22 cellular contexts compared by ENCODE assay signal in the genomic region with DNA sequence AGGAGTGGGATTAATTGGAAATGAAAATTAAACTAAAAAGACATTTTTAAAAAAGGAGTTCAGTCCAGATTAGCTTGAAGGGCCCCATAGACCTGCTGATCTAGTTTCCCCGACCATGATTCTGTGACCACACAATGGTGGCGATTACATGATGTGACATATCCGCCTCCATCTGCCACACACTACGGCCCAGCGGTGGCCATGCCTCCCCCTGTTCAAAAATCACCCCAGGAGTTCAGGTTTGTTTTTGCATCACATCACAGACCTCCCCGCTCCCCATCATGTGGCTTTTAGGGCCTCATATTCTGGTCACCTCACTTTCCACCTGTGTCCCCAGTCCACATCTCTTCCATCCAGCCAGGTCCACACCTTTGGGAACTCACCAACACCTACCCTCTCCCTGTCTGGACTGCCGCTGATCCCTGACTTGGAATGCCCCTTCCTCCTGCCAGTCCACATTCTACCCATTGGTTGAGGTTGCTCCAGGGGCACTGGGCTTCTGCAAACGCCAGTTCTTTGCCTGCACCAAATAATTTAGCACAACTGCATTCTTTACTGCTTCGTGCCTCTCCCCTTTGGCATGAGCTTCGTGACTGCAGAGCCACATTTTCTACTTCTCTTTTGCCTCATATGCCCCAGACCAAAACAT. TPM values are rescaled to one million over a fixed set of nuclear protein-coding genes. Genes with fewer than 3 reads are reported as not detected.
A peak's percentile ranks its signal among the peaks of the same experiment; 100 is the strongest.
DNase-seq lines count a peak whose midpoint lies in the region; ATAC-seq and TF ChIP-seq lines count a peak whose summit lies in the region.
"Had no signal": no experiment of that assay in that cellular context is flagged by ENCODE, and none has a peak within 500 bp of the region (broad histone marks: within the 10 kb centered on the region; RNA-seq: fewer than 3 reads in every experiment).

No MANE protein-coding gene starts in this region.

- H3K4me3 Mint-ChIP-seq in activated naive CD4-positive, alpha-beta T cell treated with anti-CD3 and anti-CD28 coated beads, Interleukin-2, amount 50 U/mL, for 24 hours = peak overlapping the region; percentile 71
- H3K4me3 Mint-ChIP-seq in activated T-cell treated with anti-CD3 and anti-CD28 coated beads, Interleukin-2, amount 50 U/mL, for 72 hours = peak overlapping the region; percentile 40 to 59
- H3K4me3 Mint-ChIP-seq: stimulated activated memory B cell treated with anti-CD40 and anti-IgM and Interleukin-4, amounts not matched to agents 10 μg/mL and 1 μg/mL and 100 μg/mL, for 72 hours had no signal

- peaks cover 99% of the 10 kb centered on the region for H3K4me1 Mint-ChIP-seq in activated naive CD4-positive, alpha-beta T cell treated with anti-CD3 and anti-CD28 coated beads, Interleukin-2, amount 50 U/mL, for 24 hours
- H3K4me1 Mint-ChIP-seq in activated T-cell treated with anti-CD3 and anti-CD28 coated beads, Interleukin-2, amount 50 U/mL, for 72 hours (ENCODE audit: low read depth) = peaks cover 99% of the 10 kb centered on the region
- H3K4me1 Mint-ChIP-seq: stimulated activated memory B cell treated with anti-CD40 and anti-IgM and Interleukin-4, amounts not matched to agents 10 μg/mL and 1 μg/mL and 100 μg/mL, for 72 hours had no signal

- peak overlapping the region; percentile 96 for H3K27ac Mint-ChIP-seq in activated naive CD4-positive, alpha-beta T cell treated with anti-CD3 and anti-CD28 coated beads, Interleukin-2, amount 50 U/mL, for 24 hours
- peak overlapping the region; percentile 88 for H3K27ac Mint-ChIP-seq in activated T-cell treated with anti-CD3 and anti-CD28 coated beads, Interleukin-2, amount 50 U/mL, for 72 hours
- H3K27ac Mint-ChIP-seq: stimulated activated memory B cell treated with anti-CD40 and anti-IgM and Interleukin-4, amounts not matched to agents 10 μg/mL and 1 μg/mL and 100 μg/mL, for 72 hours had no signal

- H3K4me3 ChIP-seq in upper lobe of right lung = no peak overlapping the region
- H3K4me3 ChIP-seq: heart left ventricle, Peyer's patch, right atrium auricular region, SK-N-MC, tibial artery had no signal

- H3K27ac ChIP-seq in upper lobe of right lung = no peak overlapping the region
- H3K27ac ChIP-seq: heart left ventricle, HL-60, Peyer's patch, right atrium auricular region, SK-N-MC, tibial artery had no signal

- no peaks in the 10 kb centered on the region for H3K27me3 ChIP-seq in upper lobe of right lung
- H3K27me3 ChIP-seq: heart left ventricle, Peyer's patch, right atrium auricular region, tibial artery had no signal

- no peaks in the 10 kb centered on the region for H3K36me3 ChIP-seq in upper lobe of right lung
- H3K36me3 ChIP-seq: heart left ventricle, Peyer's patch, right atrium auricular region, tibial artery had no signal

- no peak for DNase-seq in activated naive CD4-positive, alpha-beta T cell (lab: John Stamatoyannopoulos, UW)
- DNase-seq in activated T-cell treated with anti-CD3 and anti-CD28 coated beads, Interleukin-2, amount 50 U/mL, for 72 hours = no peak
- DNase-seq in islet precursor cell (peak; percentile 43), upper lobe of right lung (peak; percentile 26), NCI-H187 treated with DMSO at 0.1 percent for 48 hours (lab: John Stamatoyannopoulos, UW) (no peak), NCI-H510A (lab: John Stamatoyannopoulos, UW) (no peak), NCI-H1694 (lab: John Stamatoyannopoulos, UW) (no peak)
- DNase-seq: activated effector memory CD4-positive, alpha-beta T cell treated with Interleukin-2 at 50 U/mL for 16 hours; DMS53; heart left ventricle; left ventricle myocardium superior; NCI-H187; NCI-H226; occipital lobe; tibial artery had no signal

- ATAC-seq in activated T-cell treated with anti-CD3 and anti-CD28 coated beads, Interleukin-2, amount 50 U/mL, for 72 hours (replicated peaks in 1 of 2) = peak; percentile 35 to 41
- ATAC-seq in upper lobe of right lung = no peak
- ATAC-seq: heart left ventricle; left ventricle myocardium superior; stimulated activated memory B cell treated with anti-CD40 and anti-IgM and Interleukin-4, amounts not matched to agents 10 μg/mL and 1 μg/mL and 100 μg/mL, for 72 hours had no signal

- intact Hi-C loops in upper lobe of right lung (cut with DNase I) = no loop called here

- H3K4me1 ChIP-seq in upper lobe of right lung = no peaks in the 10 kb centered on the region
- H3K4me1 ChIP-seq: heart left ventricle, Peyer's patch, right atrium auricular region, tibial artery had no signal

- H3K36me3 Mint-ChIP-seq in activated naive CD4-positive, alpha-beta T cell treated with anti-CD3 and anti-CD28 coated beads, Interleukin-2, amount 50 U/mL, for 24 hours = peaks cover 12% of the 10 kb centered on the region
- peaks cover 11 to 32% of the 10 kb centered on the region in 2 donors for H3K36me3 Mint-ChIP-seq in activated T-cell treated with anti-CD3 and anti-CD28 coated beads, Interleukin-2, amount 50 U/mL, for 72 hours (ENCODE audit: insufficient read depth in 2 of 2)
- H3K36me3 Mint-ChIP-seq: stimulated activated memory B cell treated with anti-CD40 and anti-IgM and Interleukin-4, amounts not matched to agents 10 μg/mL and 1 μg/mL and 100 μg/mL, for 72 hours had no signal

- H3K9me3 ChIP-seq in upper lobe of right lung = no peaks in the 10 kb centered on the region
- H3K9me3 ChIP-seq: Peyer's patch, tibial artery had no signal

- no peaks in the 10 kb centered on the region for H3K9me3 Mint-ChIP-seq in activated naive CD4-positive, alpha-beta T cell treated with anti-CD3 and anti-CD28 coated beads, Interleukin-2, amount 50 U/mL, for 24 hours
- H3K9me3 Mint-ChIP-seq in activated T-cell treated with anti-CD3 and anti-CD28 coated beads, Interleukin-2, amount 50 U/mL, for 72 hours = no peaks in the 10 kb centered on the region
- H3K9me3 Mint-ChIP-seq: stimulated activated memory B cell treated with anti-CD40 and anti-IgM and Interleukin-4, amounts not matched to agents 10 μg/mL and 1 μg/mL and 100 μg/mL, for 72 hours had no signal

- no peak for TF ChIP-seq CTCF in upper lobe of right lung (IDR thresholded peaks at IDR 0.05)

- H3K27me3 Mint-ChIP-seq in activated naive CD4-positive, alpha-beta T cell treated with anti-CD3 and anti-CD28 coated beads, Interleukin-2, amount 50 U/mL, for 24 hours = no peaks in the 10 kb centered on the region
- no peaks in the 10 kb centered on the region for H3K27me3 Mint-ChIP-seq in activated T-cell treated with anti-CD3 and anti-CD28 coated beads, Interleukin-2, amount 50 U/mL, for 72 hours (ENCODE audit: low read depth)

RNA-seq across cellular contexts. Expression of a gene that starts 38.9 kb away (rescaled TPM):
- total RNA-seq in activated T-cell treated with anti-CD3 and anti-CD28 coated beads, Interleukin-2, amount 50 U/mL, for 72 hours = 100 to 1,000 TPM; 160 to 178 TPM
- 8.9 TPM for total RNA-seq in upper lobe of right lung
- total RNA-seq: chondrocyte had no signal

Comparison
In these comparisons a context has a peak if more than half of its experiments do, and no peak if none do; other contexts are left out.
1. DNase-seq: peak in islet precursor cell (single experiment) and upper lobe of right lung (single experiment); none in activated naive CD4-positive, alpha-beta T cell (0 of 4), activated T-cell treated with anti-CD3 and anti-CD28 coated beads, Interleukin-2, amount 50 U/mL, for 72 hours (0 of 2), NCI-H187 treated with DMSO at 0.1 percent for 48 hours (single experiment), NCI-H510A (single experiment) and NCI-H1694 (single experiment).
2. RNA of a gene that starts 38.9 kb away (total RNA-seq): 160 to 178 TPM in activated T-cell treated with anti-CD3 and anti-CD28 coated beads, Interleukin-2, amount 50 U/mL, for 72 hours; 8.9 TPM in upper lobe of right lung (single experiment); every median in the first group is over 10 times any median in the second.